Comparison of ENCODE assay signal across 8 cellular contexts in genomic region chr10:70232859-70233108, GRCh38. TPM values are rescaled to one million over a fixed set of nuclear protein-coding genes. Genes with fewer than 3 reads are reported as not detected.
DNase-seq lines count a peak whose midpoint lies in the region; ATAC-seq and TF ChIP-seq lines count a peak whose summit lies in the region.

No MANE protein-coding gene starts in this region.

- H3K9me3 ChIP-seq in esophagus muscularis mucosa, result no peaks in the 10 kb centered on the region
- H3K9me3 ChIP-seq in psoas muscle, result no peaks in the 10 kb centered on the region

- CTCF ChIA-PET in T-cell (lab: Charles Lee), result interaction anchor here (0.5 to 3.1 kb wide), 9 partner anchors 11 to 966 kb away, joined by 3 to 45 read pairs (median 3); partner anchors contain the start of gene TYSND1 (in 1 of the 2)

- DNase-seq in GM12865 (ENCODE audit: low read depth) (no peak), T-cell (peak in 2 of 34 experiments; percentile 10 to 17), esophagus muscularis mucosa (ENCODE audit: extremely low spot score) (peak; percentile 91), psoas muscle (no peak), NCI-H1092 (lab: John Stamatoyannopoulos, UW) (no peak), AG08396 (ENCODE audit: low spot score) (no peak), Kasumi-1 (lab: John Stamatoyannopoulos, UW) (no peak)

- peaks cover 0 to 19% (median 4%) of the 10 kb centered on the region in 4 donors for H3K36me3 ChIP-seq in esophagus muscularis mucosa
- H3K36me3 ChIP-seq in psoas muscle (ENCODE audit: insufficient read depth in 1 of 2, low read depth in 1 of 2), result peaks cover 3 to 26% of the 10 kb centered on the region in 2 donors

- H3K27me3 ChIP-seq in esophagus muscularis mucosa (no peaks in the 10 kb centered on the region), psoas muscle (ENCODE audit: insufficient read depth in 3 of 3, low read length in 2 of 3) (no peaks in the 10 kb centered on the region)

- WGBS in esophagus muscularis mucosa, result 0% methylated on average over 15 of the region's 18 CpGs
- 0% methylated on average over 17 to 18 of the region's 18 CpGs for whole genome bisulfite sequencing in psoas muscle, 3 donors

- no peak for ATAC-seq in T-cell (replicated peaks in 1 of 4)
- ATAC-seq in psoas muscle, result no peak
- ATAC-seq in HG03439 (IDR thresholded peaks at IDR 0.05; ENCODE audit: unreplicated experiment), result no peak

- intact Hi-C loops in esophagus muscularis mucosa (cut with DNase I), result loop anchor here (10.0 kb wide), 1 partner anchor 302 kb away; no protein-coding TSS in a partner anchor
- intact Hi-C loops in psoas muscle (cut with DNase I), result no loop called here

- H3K27ac Mint-ChIP-seq in T-cell, result peak overlapping the region; percentile 65 to 78

- TF ChIP-seq POLR2A in esophagus muscularis mucosa (IDR thresholded peaks at IDR 0.05; ENCODE audit: low read depth), result no peak

- H3K4me1 ChIP-seq in esophagus muscularis mucosa (peaks cover 28 to 41% (median 36%) of the 10 kb centered on the region in 4 donors), psoas muscle (peaks cover 22% of the 10 kb centered on the region)

- no peak for TF ChIP-seq EP300 in esophagus muscularis mucosa (IDR thresholded peaks at IDR 0.05)

- TF ChIP-seq CTCF in GM12865 (IDR thresholded peaks at IDR 0.05; ENCODE audit: insufficient read depth, low read depth, low read length, missing control alignments) (no peak), esophagus muscularis mucosa (IDR thresholded peaks at IDR 0.05) (no peak), psoas muscle (IDR thresholded peaks at IDR 0.05) (no peak)

- H3K4me3 ChIP-seq in GM12865 (ENCODE audit: low read depth, low read length) (peak overlapping the region; percentile 93), esophagus muscularis mucosa (peak overlapping the region; percentile 75 to 96 (median 88)), psoas muscle (peak overlapping the region; percentile 93)

- no peaks in the 10 kb centered on the region for H3K9me3 Mint-ChIP-seq in T-cell

- peaks cover 19 to 39% (median 34%) of the 10 kb centered on the region in 3 donors for H3K4me1 Mint-ChIP-seq in T-cell

- no peaks in the 10 kb centered on the region for H3K27me3 Mint-ChIP-seq in T-cell

- H3K4me3 Mint-ChIP-seq in T-cell, result peak overlapping the region; percentile 78 to 92 (median 83)

- H3K27ac ChIP-seq in esophagus muscularis mucosa (replicated peaks in 1 of 4) (peak overlapping the region; percentile 81 to 84 (median 83)), psoas muscle (peak overlapping the region; percentile 84)

- POLR2A ChIA-PET in T-cell (lab: Charles Lee), result interaction anchor here in 1 of 2 donors (0.6 to 1.0 kb wide), 4 partner anchors 11 to 1988 kb away, joined by 3 to 8 read pairs (median 5); no protein-coding TSS in a partner anchor

- H3K36me3 Mint-ChIP-seq in T-cell, result peaks cover 8% of the 10 kb centered on the region

RNA-seq across cellular contexts. Expression of gene PPA1, which starts 0.4 kb away (rescaled TPM):
- 10 to 100 TPM; 56.7 to 78.4 (median 64.4) TPM for total RNA-seq in T-cell
- total RNA-seq in esophagus muscularis mucosa, result 100 to 1,000 TPM in 1 of 4 donors, 10 to 100 TPM in 3; 72.6 to 105 (median 82.2) TPM
- 100 to 1,000 TPM in 3 of 4 donors, 10 to 100 TPM in 1; 95.3 to 131 (median 114) TPM for total RNA-seq in psoas muscle
- polyA plus RNA-seq in psoas muscle, result 100 to 1,000 TPM; 144 to 211 (median 159) TPM

RNA-seq across cellular contexts. Expression of gene NPFFR1, which starts 51.0 kb away (rescaled TPM):
- not detected for total RNA-seq in T-cell
- total RNA-seq in esophagus muscularis mucosa, result not detected
- total RNA-seq in psoas muscle, result not detected
- under 1 TPM in 2 of 3 donors, not detected in 1; under 0.01 to 0.01 TPM for polyA plus RNA-seq in psoas muscle
